In genomic region chr12:761276-761675, GRCh38 we compare ENCODE assay signal across 20 cellular contexts. TPM values are rescaled to one million over a fixed set of nuclear protein-coding genes. Genes with fewer than 3 reads are reported as not detected.
DNase-seq lines count a peak whose midpoint lies in the region; ATAC-seq and TF ChIP-seq lines count a peak whose summit lies in the region.
"Had no signal": no experiment of that assay in that cellular context is flagged by ENCODE, and none has a peak within 500 bp of the region (broad histone marks: within the 10 kb centered on the region; RNA-seq: fewer than 3 reads in every experiment).

No MANE protein-coding gene starts in this region.

- no peaks in the 10 kb centered on the region for H3K27me3 ChIP-seq in CD4-positive, alpha-beta memory T cell (ENCODE audit: insufficient read depth, low read length)
- no peaks in the 10 kb centered on the region for H3K27me3 ChIP-seq in naive thymus-derived CD4-positive, alpha-beta T cell (ENCODE audit: control insufficient read depth in 2 of 2, insufficient read depth in 2 of 2, low read length in 2 of 2)
- H3K27me3 ChIP-seq: pancreas had no signal

- H3K36me3 ChIP-seq in CD4-positive, alpha-beta memory T cell (ENCODE audit: insufficient read depth, low read length): no peaks in the 10 kb centered on the region
- H3K36me3 ChIP-seq in naive thymus-derived CD4-positive, alpha-beta T cell (ENCODE audit: control insufficient read depth in 2 of 3, insufficient read depth in 3 of 3, low read length in 3 of 3): peaks cover 0 to 9% (median 0%) of the 10 kb centered on the region in 3 experiments
- H3K36me3 ChIP-seq: pancreas had no signal

- no peaks in the 10 kb centered on the region for H3K27me3 Mint-ChIP-seq in CD4-positive, alpha-beta memory T cell
- no peaks in the 10 kb centered on the region for H3K27me3 Mint-ChIP-seq in WTC11 (ENCODE audit: low read depth)
- H3K27me3 Mint-ChIP-seq in naive thymus-derived CD4-positive, alpha-beta T cell: no peaks in the 10 kb centered on the region
- H3K27me3 Mint-ChIP-seq: natural killer cell treated with Interleukin-12 subunit alpha and Interleukin-12 subunit beta and Interleukin-15 and Interleukin-18, amount 100 ng/mL, for 72 hours had no signal

- no peaks in the 10 kb centered on the region for H3K9me3 ChIP-seq in CD4-positive, alpha-beta memory T cell (ENCODE audit: control insufficient read depth in 1 of 2, low read length in 2 of 2)
- H3K9me3 ChIP-seq in naive thymus-derived CD4-positive, alpha-beta T cell (ENCODE audit: control insufficient read depth in 2 of 3, low read length in 3 of 3): no peaks in the 10 kb centered on the region
- H3K9me3 ChIP-seq: pancreas had no signal

- DNase-seq in CD4-positive, alpha-beta memory T cell: no peak
- DNase-seq in EL: peak; percentile 22
- DNase-seq in WTC11 (ENCODE audit: low spot score): no peak
- DNase-seq in naive thymus-derived CD4-positive, alpha-beta T cell: no peak
- DNase-seq in AG08395 (ENCODE audit: low spot score): no peak
- DNase-seq in amygdala (lab: John Stamatoyannopoulos, UW): no peak
- DNase-seq: activated CD8-positive, alpha-beta memory T cell treated with anti-CD3 and anti-CD28 coated beads, Interleukin-2, amount 50 U/mL, for 48 hours; activated gamma-delta T cell; DMS79; islet precursor cell; NCI-H1417; NCI-H2081 treated with DMSO at 0.1 percent for 48 hours; NCI-H82; pancreas; right cardiac atrium; stimulated activated naive CD8-positive, alpha-beta T cell treated with anti-CD3 and anti-CD28 coated beads, Interleukin-15, Interleukin-2, amounts not matched to agents 100 U/mL and 50 U/mL, for 24 hours had no signal

- H3K4me3 Mint-ChIP-seq in CD4-positive, alpha-beta memory T cell: peak overlapping the region in 6 of 8 donors; percentile 13 to 74 (median 39)
- no peak overlapping the region for H3K4me3 Mint-ChIP-seq in WTC11
- H3K4me3 Mint-ChIP-seq in naive thymus-derived CD4-positive, alpha-beta T cell: peak overlapping the region in 7 of 10 donors; percentile 11 to 71 (median 22)
- H3K4me3 Mint-ChIP-seq: natural killer cell treated with Interleukin-12 subunit alpha and Interleukin-12 subunit beta and Interleukin-15 and Interleukin-18, amount 100 ng/mL, for 72 hours; T-helper 2 cell treated with Interferon-gamma antibody and Interleukin-4, amounts not matched to agents 5 μg/mL and 100 μg/mL, for 36 hours had no signal

- CTCF ChIA-PET in CD4-positive, alpha-beta memory T cell (lab: Charles Lee; ENCODE audit: partially characterized antibody): interaction anchor here (0.7 to 3.9 kb wide), 7 partner anchors 10 to 185 kb away, joined by 3 to 31 read pairs (median 3); no protein-coding TSS in a partner anchor
- CTCF ChIA-PET in WTC11 (lab: Charles Lee): interaction anchor here (0.9 to 1.3 kb wide), 2 partner anchors 10 to 56 kb away, joined by 3 to 4 read pairs; no protein-coding TSS in a partner anchor
- CTCF ChIA-PET in naive thymus-derived CD4-positive, alpha-beta T cell (lab: Charles Lee): interaction anchor here (0.7 to 1.5 kb wide), 6 partner anchors 15 to 141 kb away, joined by 3 to 7 read pairs (median 4); no protein-coding TSS in a partner anchor

- peak overlapping the region; percentile 21 for H3K27ac ChIP-seq in CD4-positive, alpha-beta memory T cell (ENCODE audit: low read depth, low read length)
- no peak overlapping the region for H3K27ac ChIP-seq in naive thymus-derived CD4-positive, alpha-beta T cell (ENCODE audit: low read depth, low read length)
- H3K27ac ChIP-seq: pancreas, VCaP had no signal

- POLR2A ChIA-PET in CD4-positive, alpha-beta memory T cell (lab: Charles Lee; ENCODE audit: partially characterized antibody): interaction anchor here (0.6 to 3.6 kb wide), 8 partner anchors 7 to 188 kb away, joined by 3 to 16 read pairs (median 8); partner anchors contain the start of genes RAD52 and WNK1
- POLR2A ChIA-PET in WTC11 (lab: Charles Lee): no interaction called here
- POLR2A ChIA-PET in naive thymus-derived CD4-positive, alpha-beta T cell (lab: Charles Lee): interaction anchor here (0.6 to 4.0 kb wide), 6 partner anchors 10 to 98 kb away, joined by 3 to 25 read pairs (median 5); partner anchors contain the start of gene WNK1

- H3K4me1 ChIP-seq in CD4-positive, alpha-beta memory T cell (ENCODE audit: insufficient read depth, low read length): peaks cover 94% of the 10 kb centered on the region
- peaks cover 17 to 31% of the 10 kb centered on the region in 2 donors for H3K4me1 ChIP-seq in naive thymus-derived CD4-positive, alpha-beta T cell (ENCODE audit: control insufficient read depth in 2 of 2, insufficient read depth in 2 of 2, low read length in 2 of 2)

- H3K4me3 ChIP-seq in CD4-positive, alpha-beta memory T cell (ENCODE audit: low read length in 2 of 2): no peak overlapping the region
- no peak overlapping the region for H3K4me3 ChIP-seq in naive thymus-derived CD4-positive, alpha-beta T cell (ENCODE audit: low read length)
- H3K4me3 ChIP-seq: pancreas had no signal

- TF ChIP-seq CTCF in WTC11 (IDR thresholded peaks at IDR 0.05): no peak

- peaks cover 7 to 29% of the 10 kb centered on the region in 2 donors for H3K36me3 Mint-ChIP-seq in CD4-positive, alpha-beta memory T cell
- peaks cover 14% of the 10 kb centered on the region for H3K36me3 Mint-ChIP-seq in WTC11
- peaks cover 4 to 30% (median 13%) of the 10 kb centered on the region in 5 donors for H3K36me3 Mint-ChIP-seq in naive thymus-derived CD4-positive, alpha-beta T cell

- H3K4me1 Mint-ChIP-seq in CD4-positive, alpha-beta memory T cell: peaks cover 35 to 83% (median 63%) of the 10 kb centered on the region in 4 donors
- H3K4me1 Mint-ChIP-seq in WTC11: peaks cover 21% of the 10 kb centered on the region
- peaks cover 30 to 92% (median 72%) of the 10 kb centered on the region in 7 donors for H3K4me1 Mint-ChIP-seq in naive thymus-derived CD4-positive, alpha-beta T cell

- no peaks in the 10 kb centered on the region for H3K9me3 Mint-ChIP-seq in CD4-positive, alpha-beta memory T cell
- H3K9me3 Mint-ChIP-seq in WTC11: no peaks in the 10 kb centered on the region
- no peaks in the 10 kb centered on the region for H3K9me3 Mint-ChIP-seq in naive thymus-derived CD4-positive, alpha-beta T cell
- H3K9me3 Mint-ChIP-seq: natural killer cell treated with Interleukin-12 subunit alpha and Interleukin-12 subunit beta and Interleukin-15 and Interleukin-18, amount 100 ng/mL, for 72 hours; T-helper 2 cell treated with Interferon-gamma antibody and Interleukin-4, amounts not matched to agents 5 μg/mL and 100 μg/mL, for 36 hours had no signal

- no peak for ATAC-seq in WTC11
- no peak for ATAC-seq in naive thymus-derived CD4-positive, alpha-beta T cell
- no peak for ATAC-seq in GM18505 (IDR thresholded peaks at IDR 0.05; ENCODE audit: unreplicated experiment)
- ATAC-seq: natural killer cell treated with Interleukin-12 subunit alpha and Interleukin-12 subunit beta and Interleukin-15 and Interleukin-18, amount 100 ng/mL, for 72 hours; pancreas; right cardiac atrium; stimulated activated naive CD8-positive, alpha-beta T cell treated with anti-CD3 and anti-CD28 coated beads, Interleukin-15, Interleukin-2, amounts not matched to agents 100 U/mL and 50 U/mL, for 24 hours had no signal

- intact Hi-C loops in CD4-positive, alpha-beta memory T cell (cut with micrococcal nuclease): no loop called here
- intact Hi-C loops in naive thymus-derived CD4-positive, alpha-beta T cell (cut with micrococcal nuclease): no loop called here

- peak overlapping the region in 6 of 7 donors; percentile 29 to 84 (median 76) for H3K27ac Mint-ChIP-seq in CD4-positive, alpha-beta memory T cell
- H3K27ac Mint-ChIP-seq in WTC11: peak overlapping the region; percentile 18; the same call in 1 of the 2 replicates
- peak overlapping the region in 6 of 9 donors; percentile 2 to 47 (median 27) for H3K27ac Mint-ChIP-seq in naive thymus-derived CD4-positive, alpha-beta T cell
- H3K27ac Mint-ChIP-seq: natural killer cell treated with Interleukin-12 subunit alpha and Interleukin-12 subunit beta and Interleukin-15 and Interleukin-18, amount 100 ng/mL, for 72 hours; T-helper 2 cell treated with Interferon-gamma antibody and Interleukin-4, amounts not matched to agents 5 μg/mL and 100 μg/mL, for 36 hours had no signal

- TF ChIP-seq POLR2A in GM18505 (IDR thresholded peaks at IDR 0.05; ENCODE audit: borderline replicate concordance, extremely low read depth, insufficient read depth, insufficient read length): no peak

TF ChIP-seq in WTC11, 78 proteins besides CTCF, POLR2A, EP300 and RAD21 (continues in another document):
- TF ChIP-seq ZSCAN18 (CRISPR knock-in tag; IDR thresholded peaks at IDR 0.05) (no peak), ZNF219 (CRISPR knock-in tag; IDR thresholded peaks at IDR 0.05; ENCODE audit: borderline replicate concordance) (no peak), JUN (CRISPR knock-in tag; IDR thresholded peaks at IDR 0.05) (no peak), ZBTB43 (CRISPR knock-in tag; IDR thresholded peaks at IDR 0.05) (no peak), GTF2I (CRISPR knock-in tag; conservative IDR thresholded peaks at IDR 0.05) (no peak), GRHL2 (CRISPR knock-in tag; IDR thresholded peaks at IDR 0.05; ENCODE audit: insufficient replicate concordance, severe bottlenecking) (no peak)

RNA-seq across cellular contexts. Expression of gene WNK1, which starts 8.9 kb away (rescaled TPM):
- total RNA-seq in CD4-positive, alpha-beta memory T cell: 100 to 1,000 TPM; 192 to 194 TPM
- 10 to 100 TPM in 1 of 2 donors, 1 to 10 TPM in 1; 4.5 to 49.5 TPM for polyA plus RNA-seq in CD4-positive, alpha-beta memory T cell
- 118 to 126 TPM (median 123 TPM) in 3 replicates for total RNA-seq in WTC11 (2021)
- 100 to 1,000 TPM; 147 to 200 (median 169) TPM for total RNA-seq in naive thymus-derived CD4-positive, alpha-beta T cell
- 10 to 100 TPM; 22.9 to 44.0 TPM for polyA plus RNA-seq in naive thymus-derived CD4-positive, alpha-beta T cell

Comparison
In these comparisons a context has a peak if more than half of its experiments do, and no peak if none do; other contexts are left out.
1. H3K27ac Mint-ChIP-seq: peak in every context shown above with its lines; median percentile 76 in CD4-positive, alpha-beta memory T cell; 27 in naive thymus-derived CD4-positive, alpha-beta T cell; 18 in WTC11.